In the genomic region with DNA sequence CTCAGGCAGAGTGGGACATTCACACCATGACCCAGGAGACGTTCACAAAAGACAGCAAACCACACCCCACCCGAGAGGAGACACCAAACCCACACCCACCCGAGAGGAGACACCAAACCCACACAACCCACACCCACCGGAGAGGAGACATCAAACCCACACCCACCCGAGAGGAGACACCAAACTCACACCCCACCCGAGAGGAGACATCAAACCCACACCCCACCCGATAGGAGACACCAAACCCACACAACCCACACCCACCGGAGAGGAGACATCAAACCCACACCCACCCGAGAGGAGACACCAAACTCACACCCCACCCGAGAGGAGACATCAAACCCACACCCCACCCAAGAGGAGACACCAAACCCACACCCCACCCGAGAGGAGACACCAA, we compare ENCODE assay signal across 7 cellular contexts.
DNase-seq lines count a peak whose midpoint lies in the region; ATAC-seq and TF ChIP-seq lines count a peak whose summit lies in the region.
"Not testable (repeated sequence)": the region's sequence is repeated elsewhere in the genome, so short reads cannot be mapped to it uniquely, and the experiment has no call there.

No MANE protein-coding gene starts in this region.

- not testable (repeated sequence) for H3K27ac ChIP-seq in CD8-positive, alpha-beta memory T cell (ENCODE audit: low read depth, low read length)

- CTCF ChIA-PET in CD8-positive, alpha-beta memory T cell (lab: Charles Lee), result not testable (repeated sequence)

- peak overlapping the region in 2 of 7 donors; percentile 24 to 73 for H3K4me3 Mint-ChIP-seq in CD8-positive, alpha-beta memory T cell
- not testable (repeated sequence) for H3K4me3 Mint-ChIP-seq in activated CD4-positive, alpha-beta T cell treated with anti-CD3 and anti-CD28 coated beads, Interleukin-2, amount 10 ng/mL, durations not matched to agents 24 days and 14 days; activated T-helper 17 cell treated with anti-CD3 and anti-CD28 coated beads, Interleukin-2, amount 50 U/mL, for 72 hours; stimulated activated memory B cell treated with anti-CD40 and anti-IgM and Interleukin-4, amounts not matched to agents 10 μg/mL and 1 μg/mL and 100 μg/mL, for 72 hours
- H3K4me3 Mint-ChIP-seq in central memory CD8-positive, alpha-beta T cell, result peak overlapping the region; percentile 44
- peak overlapping the region; percentile 55 for H3K4me3 Mint-ChIP-seq in natural killer cell

- H3K4me3 ChIP-seq in CD8-positive, alpha-beta memory T cell (ENCODE audit: low read length), result not testable (repeated sequence)

- H3K4me1 Mint-ChIP-seq in CD8-positive, alpha-beta memory T cell, result peaks cover 32 to 34% (median 32%) of the 10 kb centered on the region in 3 donors
- not testable (repeated sequence) for H3K4me1 Mint-ChIP-seq in activated CD4-positive, alpha-beta T cell treated with anti-CD3 and anti-CD28 coated beads, Interleukin-2, amount 10 ng/mL, durations not matched to agents 24 days and 14 days
- H3K4me1 Mint-ChIP-seq in activated T-helper 17 cell treated with anti-CD3 and anti-CD28 coated beads, Interleukin-2, amount 50 U/mL, for 72 hours, result peaks cover 20% of the 10 kb centered on the region
- H3K4me1 Mint-ChIP-seq in central memory CD8-positive, alpha-beta T cell, result peaks cover 22% of the 10 kb centered on the region
- peaks cover 34 to 49% of the 10 kb centered on the region in 2 donors for H3K4me1 Mint-ChIP-seq in natural killer cell
- H3K4me1 Mint-ChIP-seq in stimulated activated memory B cell treated with anti-CD40 and anti-IgM and Interleukin-4, amounts not matched to agents 10 μg/mL and 1 μg/mL and 100 μg/mL, for 72 hours, result peaks cover 19% of the 10 kb centered on the region

- H3K9me3 Mint-ChIP-seq in CD8-positive, alpha-beta memory T cell, result peaks cover 4 to 19% (median 17%) of the 10 kb centered on the region in 5 donors
- not testable (repeated sequence) for H3K9me3 Mint-ChIP-seq in activated CD4-positive, alpha-beta T cell treated with anti-CD3 and anti-CD28 coated beads, Interleukin-2, amount 10 ng/mL, durations not matched to agents 24 days and 14 days; activated T-helper 17 cell treated with anti-CD3 and anti-CD28 coated beads, Interleukin-2, amount 50 U/mL, for 72 hours; natural killer cell; stimulated activated memory B cell treated with anti-CD40 and anti-IgM and Interleukin-4, amounts not matched to agents 10 μg/mL and 1 μg/mL and 100 μg/mL, for 72 hours
- peaks cover 14% of the 10 kb centered on the region for H3K9me3 Mint-ChIP-seq in central memory CD8-positive, alpha-beta T cell

- H3K36me3 ChIP-seq in CD8-positive, alpha-beta memory T cell (ENCODE audit: insufficient read depth, low read length), result not testable (repeated sequence)

- H3K27me3 ChIP-seq in CD8-positive, alpha-beta memory T cell (ENCODE audit: insufficient read depth, low read length, poor library complexity, severe bottlenecking), result not testable (repeated sequence)

- H3K36me3 Mint-ChIP-seq in CD8-positive, alpha-beta memory T cell, result peaks cover 9 to 29% (median 19%) of the 10 kb centered on the region in 3 donors
- peaks cover 44% of the 10 kb centered on the region for H3K36me3 Mint-ChIP-seq in activated CD4-positive, alpha-beta T cell treated with anti-CD3 and anti-CD28 coated beads, Interleukin-2, amount 10 ng/mL, durations not matched to agents 24 days and 14 days (ENCODE audit: low read depth)
- peaks cover 16% of the 10 kb centered on the region for H3K36me3 Mint-ChIP-seq in activated T-helper 17 cell treated with anti-CD3 and anti-CD28 coated beads, Interleukin-2, amount 50 U/mL, for 72 hours (ENCODE audit: low read depth)
- H3K36me3 Mint-ChIP-seq in central memory CD8-positive, alpha-beta T cell (ENCODE audit: insufficient read depth), result peaks cover 17% of the 10 kb centered on the region
- H3K36me3 Mint-ChIP-seq in natural killer cell, result peaks cover 15% of the 10 kb centered on the region
- H3K36me3 Mint-ChIP-seq in stimulated activated memory B cell treated with anti-CD40 and anti-IgM and Interleukin-4, amounts not matched to agents 10 μg/mL and 1 μg/mL and 100 μg/mL, for 72 hours, result peaks cover 65% of the 10 kb centered on the region

- not testable (repeated sequence) for H3K27me3 Mint-ChIP-seq in CD8-positive, alpha-beta memory T cell; activated CD4-positive, alpha-beta T cell treated with anti-CD3 and anti-CD28 coated beads, Interleukin-2, amount 10 ng/mL, durations not matched to agents 24 days and 14 days; activated T-helper 17 cell treated with anti-CD3 and anti-CD28 coated beads, Interleukin-2, amount 50 U/mL, for 72 hours; central memory CD8-positive, alpha-beta T cell; natural killer cell (ENCODE audit: low read depth in 2 of 2); stimulated activated memory B cell treated with anti-CD40 and anti-IgM and Interleukin-4, amounts not matched to agents 10 μg/mL and 1 μg/mL and 100 μg/mL, for 72 hours

- peaks cover 11% of the 10 kb centered on the region for H3K4me1 ChIP-seq in CD8-positive, alpha-beta memory T cell (ENCODE audit: insufficient read depth, low read length)

- not testable (repeated sequence) for ATAC-seq in activated T-helper 17 cell treated with anti-CD3 and anti-CD28 coated beads, Interleukin-2, amount 50 U/mL, for 72 hours (replicated peaks); Right ventricle myocardium superior (ENCODE audit: poor library complexity); stimulated activated memory B cell treated with anti-CD40 and anti-IgM and Interleukin-4, amounts not matched to agents 10 μg/mL and 1 μg/mL and 100 μg/mL, for 72 hours
- ATAC-seq in central memory CD8-positive, alpha-beta T cell (replicated peaks; ENCODE audit: extremely low read depth, poor library complexity, severe bottlenecking), result peak; percentile 26
- ATAC-seq in natural killer cell, result peak in 2 of 3 donors; percentile 23 to 54

- POLR2A ChIA-PET in CD8-positive, alpha-beta memory T cell (lab: Charles Lee), result not testable (repeated sequence)

- H3K9me3 ChIP-seq in CD8-positive, alpha-beta memory T cell (ENCODE audit: low read length), result peaks cover 11% of the 10 kb centered on the region

- not testable (repeated sequence) for TF ChIP-seq CTCF in natural killer cell (IDR thresholded peaks at IDR 0.05)

- peak in 1 of 5 donors; percentile 6 for DNase-seq in CD8-positive, alpha-beta memory T cell
- DNase-seq in activated CD4-positive, alpha-beta T cell treated with anti-CD3 and anti-CD28 coated beads, Interleukin-2, amount 10 ng/mL, durations not matched to agents 24 days and 14 days; central memory CD8-positive, alpha-beta T cell (ENCODE audit: low spot score in 2 of 2); natural killer cell: not testable (repeated sequence)
- DNase-seq in Right ventricle myocardium superior, result peak; percentile 2

- peak overlapping the region; percentile 49 to 95 (median 70) for H3K27ac Mint-ChIP-seq in CD8-positive, alpha-beta memory T cell
- peak overlapping the region; percentile 72 for H3K27ac Mint-ChIP-seq in activated CD4-positive, alpha-beta T cell treated with anti-CD3 and anti-CD28 coated beads, Interleukin-2, amount 10 ng/mL, durations not matched to agents 24 days and 14 days
- peak overlapping the region; percentile 81 for H3K27ac Mint-ChIP-seq in activated T-helper 17 cell treated with anti-CD3 and anti-CD28 coated beads, Interleukin-2, amount 50 U/mL, for 72 hours
- H3K27ac Mint-ChIP-seq in central memory CD8-positive, alpha-beta T cell (ENCODE audit: low read depth), result peak overlapping the region; percentile 92
- H3K27ac Mint-ChIP-seq in natural killer cell, result peak overlapping the region; percentile 77 to 79
- peak overlapping the region; percentile 51 for H3K27ac Mint-ChIP-seq in stimulated activated memory B cell treated with anti-CD40 and anti-IgM and Interleukin-4, amounts not matched to agents 10 μg/mL and 1 μg/mL and 100 μg/mL, for 72 hours

- intact Hi-C loops in activated CD4-positive, alpha-beta T cell treated with anti-CD3 and anti-CD28 coated beads, Interleukin-2, amount 10 ng/mL, durations not matched to agents 24 days and 14 days (cut with micrococcal nuclease); Right ventricle myocardium superior (cut with DNase I); natural killer cell (cut with micrococcal nuclease): not testable (repeated sequence)
